ENCODE assay signal across 8 cellular contexts in genomic region chr2:90322977-90323376, GRCh38.
A peak's percentile ranks its signal among the peaks of the same experiment; 100 is the strongest.
DNase-seq lines count a peak whose midpoint lies in the region; TF ChIP-seq lines count a peak whose summit lies in the region.
"Not testable (repeated sequence)": the region's sequence is repeated elsewhere in the genome, so short reads cannot be mapped to it uniquely, and the experiment has no call there.

No MANE protein-coding gene starts in this region.

- H2AFZ ChIP-seq in neural progenitor cell (replicated peaks) = not testable (repeated sequence)

- not testable (repeated sequence) for H3K4me1 Mint-ChIP-seq in Caco-2 (ENCODE audit: low read depth, unreplicated experiment); activated CD4-positive, alpha-beta memory T cell treated with anti-CD3 and anti-CD28 coated beads for 36 hours (ENCODE audit: low read depth); brain; neural progenitor cell

- H3F3A ChIP-seq in neural progenitor cell (ENCODE audit: low read depth) = not testable (repeated sequence)

- peak overlapping the region; percentile 44 for H3K4me3 Mint-ChIP-seq in Caco-2 (ENCODE audit: unreplicated experiment)
- H3K4me3 Mint-ChIP-seq in activated CD4-positive, alpha-beta memory T cell treated with anti-CD3 and anti-CD28 coated beads for 36 hours = peak overlapping the region; percentile 58
- peak overlapping the region; percentile 76 to 94 (median 87) for H3K4me3 Mint-ChIP-seq in brain
- peak overlapping the region; percentile 85 for H3K4me3 Mint-ChIP-seq in neural progenitor cell

- intact Hi-C loops in Caco-2 (cut with micrococcal nuclease; ENCODE audit: unreplicated experiment); activated CD4-positive, alpha-beta memory T cell treated with anti-CD3 and anti-CD28 coated beads for 36 hours (cut with micrococcal nuclease); left ventricle myocardium inferior (cut with micrococcal nuclease): not testable (repeated sequence)

- H3K4me3 ChIP-seq in Caco-2 (ENCODE audit: low read depth, low read length); neural progenitor cell: not testable (repeated sequence)
- H3K4me3 ChIP-seq in left ventricle myocardium inferior (peak overlapping the region; percentile 53), suprapubic skin (peak overlapping the region; percentile 49)

- not testable (repeated sequence) for BruUV-seq in Caco-2 (replicated peaks; lab: Mats Ljungman, UMichigan)

- not testable (repeated sequence) for H3K9me3 ChIP-seq in Caco-2; left ventricle myocardium inferior (replicated peaks); neural progenitor cell (ENCODE audit: low read depth); suprapubic skin

- not testable (repeated sequence) for H3K27ac ChIP-seq in left ventricle myocardium inferior (replicated peaks); neural progenitor cell; suprapubic skin

- not testable (repeated sequence) for H3K27me3 Mint-ChIP-seq in Caco-2 (ENCODE audit: insufficient read depth, unreplicated experiment); activated CD4-positive, alpha-beta memory T cell treated with anti-CD3 and anti-CD28 coated beads for 36 hours; neural progenitor cell (ENCODE audit: insufficient read depth, low read depth)
- H3K27me3 Mint-ChIP-seq in brain = peaks cover 15% of the 10 kb centered on the region

- H3K27me3 ChIP-seq in Caco-2 (replicated peaks; ENCODE audit: control insufficient read depth, insufficient read depth, low read length); left ventricle myocardium inferior (ENCODE audit: low read depth); neural progenitor cell: not testable (repeated sequence)
- peaks cover 12% of the 10 kb centered on the region for H3K27me3 ChIP-seq in suprapubic skin

- not testable (repeated sequence) for H4K20me1 ChIP-seq in neural progenitor cell (ENCODE audit: low read depth)

- not testable (repeated sequence) for DNase-seq in Caco-2; activated CD4-positive, alpha-beta memory T cell treated with anti-CD3 and anti-CD28 coated beads for 36 hours; left ventricle myocardium inferior; neural progenitor cell (ENCODE audit: low spot score); suprapubic skin (ENCODE audit: low spot score in 2 of 2)
- peak; percentile 4 for DNase-seq in RPMI8226
- peak; percentile 3 for DNase-seq in activated gamma-delta T cell treated with Interleukin-2 at 50 U/mL for 16 hours

- not testable (repeated sequence) for H3K27ac Mint-ChIP-seq in Caco-2 (ENCODE audit: unreplicated experiment); activated CD4-positive, alpha-beta memory T cell treated with anti-CD3 and anti-CD28 coated beads for 36 hours; brain; neural progenitor cell

- not testable (repeated sequence) for TF ChIP-seq CTCF in Caco-2 (IDR thresholded peaks at IDR 0.05; ENCODE audit: insufficient read depth in 1 of 2, low read depth in 1 of 2, low read length in 1 of 2, severe bottlenecking in 1 of 2, unreplicated experiment in 1 of 2); brain (conservative IDR thresholded peaks at IDR 0.05); left ventricle myocardium inferior (IDR thresholded peaks at IDR 0.05; ENCODE audit: borderline replicate concordance); neural progenitor cell (IDR thresholded peaks at IDR 0.05); suprapubic skin (IDR thresholded peaks at IDR 0.05)

- H3K9me3 Mint-ChIP-seq in Caco-2 (ENCODE audit: unreplicated experiment); activated CD4-positive, alpha-beta memory T cell treated with anti-CD3 and anti-CD28 coated beads for 36 hours; brain; neural progenitor cell: not testable (repeated sequence)

- TF ChIP-seq POLR2A in suprapubic skin (IDR thresholded peaks at IDR 0.05) = not testable (repeated sequence)

- CTCF ChIA-PET in Caco-2 (lab: Charles Lee); activated CD4-positive, alpha-beta memory T cell treated with anti-CD3 and anti-CD28 coated beads for 36 hours (lab: Charles Lee): not testable (repeated sequence)

- H3K4me1 ChIP-seq in Caco-2, left ventricle myocardium inferior, neural progenitor cell, suprapubic skin: not testable (repeated sequence)

- TF ChIP-seq EP300 in suprapubic skin (IDR thresholded peaks at IDR 0.05) = not testable (repeated sequence)

- not testable (repeated sequence) for H3K36me3 ChIP-seq in Caco-2 (ENCODE audit: control insufficient read depth, insufficient read depth, low read length); left ventricle myocardium inferior; neural progenitor cell; suprapubic skin

- not testable (repeated sequence) for H3K79me2 ChIP-seq in neural progenitor cell (ENCODE audit: low read depth)

- WGBS in suprapubic skin = 10% methylated on average over 25 of the region's 28 CpGs

- H3K36me3 Mint-ChIP-seq in Caco-2 (ENCODE audit: insufficient read depth, unreplicated experiment); activated CD4-positive, alpha-beta memory T cell treated with anti-CD3 and anti-CD28 coated beads for 36 hours; brain; neural progenitor cell: not testable (repeated sequence)

- H3K9ac ChIP-seq in neural progenitor cell = not testable (repeated sequence)

- H3K4me2 ChIP-seq in neural progenitor cell = not testable (repeated sequence)

- POLR2A ChIA-PET in Caco-2 (lab: Charles Lee); activated CD4-positive, alpha-beta memory T cell treated with anti-CD3 and anti-CD28 coated beads for 36 hours (lab: Charles Lee): not testable (repeated sequence)
